In genomic region chr6:110811187-110811586, GRCh38 we compare ENCODE assay signal across 19 cellular contexts. TPM values are rescaled to one million over a fixed set of nuclear protein-coding genes. Genes with fewer than 3 reads are reported as not detected.
DNase-seq lines count a peak whose midpoint lies in the region; ATAC-seq and TF ChIP-seq lines count a peak whose summit lies in the region.
"Had no signal": no experiment of that assay in that cellular context is flagged by ENCODE, and none has a peak within 500 bp of the region (broad histone marks: within the 10 kb centered on the region; RNA-seq: fewer than 3 reads in every experiment).

No MANE protein-coding gene starts in this region.

- peaks cover 24% of the 10 kb centered on the region for H3F3A ChIP-seq in DOHH2 (ENCODE audit: control insufficient read depth, insufficient read depth)

- no peak for TF ChIP-seq EP300 in suprapubic skin (IDR thresholded peaks at IDR 0.05)

- DNase-seq in OCI-LY7 (ENCODE audit: low spot score) (peak; percentile 75), suprapubic skin (ENCODE audit: low spot score in 2 of 2) (no peak), body of pancreas (no peak), HCEC 1CT (no peak)
- DNase-seq: ACHN; activated CD4-positive, alpha-beta T cell treated with anti-CD3 and anti-CD28 coated beads for 4 hours; activated CD8-positive, alpha-beta memory T cell treated with anti-CD3 and anti-CD28 coated beads, Interleukin-2, amount 50 U/mL, for 4 hours; activated naive CD4-positive, alpha-beta T cell treated with Interleukin-2 at 50 U/mL for 16 hours; cortex of kidney; H7; left ventricle myocardium superior; NCI-H1436; right lobe of liver had no signal

- no TSS peak for BruUV-seq in OCI-LY7 (replicated peaks; lab: Mats Ljungman, UMichigan)

- H3K27ac ChIP-seq in DOHH2 (ENCODE audit: low read depth, low read length): peak overlapping the region; percentile 78
- H3K27ac ChIP-seq in OCI-LY7 (ENCODE audit: low read depth, low read length, poor library complexity, severe bottlenecking): peak overlapping the region; percentile 87
- no peak overlapping the region for H3K27ac ChIP-seq in suprapubic skin
- no peak overlapping the region for H3K27ac ChIP-seq in body of pancreas
- H3K27ac ChIP-seq: epithelial cell of prostate, HL-60, right lobe of liver had no signal

- H2AFZ ChIP-seq in OCI-LY7 (ENCODE audit: low read length): no peak overlapping the region

- POLR2A ChIA-PET in OCI-LY7 (lab: Charles Lee): interaction anchor here (0.5 to 3.0 kb wide), 9 partner anchors 15 to 906 kb away, joined by 3 to 29 read pairs (median 3); partner anchors contain the start of gene AMD1

- intact Hi-C loops in OCI-LY7 (cut with micrococcal nuclease; ENCODE audit: unreplicated experiment): loop anchor here (10.0 kb wide), 2 partner anchors 174 to 674 kb away; partner anchors contain the start of genes REV3L and RPF2
- intact Hi-C loops in body of pancreas (cut with DNase I): loop anchor here (10.0 kb wide), 1 partner anchor 64 kb away; the partner anchor contains the start of gene AMD1

- H3K9me2 ChIP-seq in DOHH2 (replicated peaks; ENCODE audit: control insufficient read depth, low read length) (no peaks in the 10 kb centered on the region), OCI-LY7 (ENCODE audit: insufficient read depth, low read length) (no peaks in the 10 kb centered on the region)

- TF ChIP-seq CTCF in DOHH2 (IDR thresholded peaks at IDR 0.05; ENCODE audit: low read depth, low read length, poor library complexity, severe bottlenecking) (no peak), OCI-LY7 (conservative IDR thresholded peaks at IDR 0.05; ENCODE audit: low read length) (no peak), suprapubic skin (IDR thresholded peaks at IDR 0.05) (no peak), body of pancreas (IDR thresholded peaks at IDR 0.05) (no peak)

- H3K4me3 ChIP-seq in DOHH2 (ENCODE audit: low read length) (peak overlapping the region; percentile 81), OCI-LY7 (ENCODE audit: low read depth, low read length, poor library complexity, severe bottlenecking) (peak overlapping the region; percentile 51), suprapubic skin (no peak overlapping the region), body of pancreas (no peak overlapping the region)
- H3K4me3 ChIP-seq: right lobe of liver had no signal

- CTCF ChIA-PET in OCI-LY7 (lab: Charles Lee; ENCODE audit: unreplicated experiment): no interaction called here

- no peaks in the 10 kb centered on the region for H4K20me1 ChIP-seq in DOHH2 (ENCODE audit: control insufficient read depth, insufficient read depth, low read depth, low read length)
- H4K20me1 ChIP-seq in OCI-LY7 (ENCODE audit: insufficient read depth, low read length): peaks cover 13% of the 10 kb centered on the region; the same call in 1 of the 2 replicates

- peaks cover 64% of the 10 kb centered on the region for H3K4me1 ChIP-seq in DOHH2 (ENCODE audit: control insufficient read depth, low read length)
- peaks cover 57% of the 10 kb centered on the region for H3K4me1 ChIP-seq in OCI-LY7 (ENCODE audit: insufficient read depth, low read length, poor library complexity, severe bottlenecking)
- H3K4me1 ChIP-seq in suprapubic skin: peaks cover 18% of the 10 kb centered on the region
- H3K4me1 ChIP-seq in body of pancreas: peaks cover 10% of the 10 kb centered on the region

- peak overlapping the region; percentile 62 for H3K4me2 ChIP-seq in DOHH2 (ENCODE audit: low read length)
- peak overlapping the region; percentile 83 for H3K4me2 ChIP-seq in OCI-LY7 (ENCODE audit: low read length)

- H3K79me2 ChIP-seq in DOHH2 (ENCODE audit: control insufficient read depth, low read length) (peaks cover 88% of the 10 kb centered on the region), OCI-LY7 (ENCODE audit: insufficient read depth, low read depth, low read length) (peaks cover 88% of the 10 kb centered on the region)

- TF ChIP-seq POLR2A in suprapubic skin (IDR thresholded peaks at IDR 0.05) (no peak), body of pancreas (IDR thresholded peaks at IDR 0.05) (no peak)

- ATAC-seq in GM18861 (IDR thresholded peaks at IDR 0.05; ENCODE audit: unreplicated experiment): peak; percentile 35
- peak; percentile 15 for ATAC-seq in HG03108 (IDR thresholded peaks at IDR 0.05; ENCODE audit: unreplicated experiment)
- ATAC-seq in body of pancreas: no peak
- ATAC-seq in GM19395 (IDR thresholded peaks at IDR 0.05; ENCODE audit: unreplicated experiment): no peak
- ATAC-seq: left ventricle myocardium superior, right lobe of liver had no signal

- peaks cover 11% of the 10 kb centered on the region for H3K36me3 ChIP-seq in DOHH2 (ENCODE audit: control insufficient read depth, low read length)
- peaks cover 16% of the 10 kb centered on the region for H3K36me3 ChIP-seq in OCI-LY7 (ENCODE audit: insufficient read depth, low read length)
- H3K36me3 ChIP-seq in suprapubic skin: no peaks in the 10 kb centered on the region
- H3K36me3 ChIP-seq in body of pancreas (replicated peaks in 1 of 2; ENCODE audit: insufficient read depth in 1 of 2, low read depth in 2 of 2): no peaks in the 10 kb centered on the region
- H3K36me3 ChIP-seq: right lobe of liver had no signal

- H3K27me3 ChIP-seq in DOHH2 (ENCODE audit: control insufficient read depth, low read length) (no peaks in the 10 kb centered on the region), suprapubic skin (no peaks in the 10 kb centered on the region), body of pancreas (no peaks in the 10 kb centered on the region)
- H3K27me3 ChIP-seq: right lobe of liver had no signal

- WGBS in suprapubic skin: 92% methylated on average over 10 of the region's 10 CpGs
- 88 to 90% methylated on average over 10 of the region's 10 CpGs for WGBS in body of pancreas, 2 donors

- H3K9me3 ChIP-seq in DOHH2 (ENCODE audit: control insufficient read depth, insufficient read depth, low read length) (peaks cover 5% of the 10 kb centered on the region; the same call in 1 of the 2 replicates), OCI-LY7 (ENCODE audit: low read length) (peaks cover 12% of the 10 kb centered on the region; the same call in 1 of the 2 replicates), suprapubic skin (no peaks in the 10 kb centered on the region), body of pancreas (no peaks in the 10 kb centered on the region)
- H3K9me3 ChIP-seq: right lobe of liver had no signal

RNA-seq across cellular contexts. Expression of gene CDK19, which starts 4.1 kb away (rescaled TPM):
- 15.4 and 16.3 TPM in 2 replicates for total RNA-seq in OCI-LY7 (2014; rRNA removed; shearing (Covaris generic))
- 35.6 and 40.8 TPM in 2 replicates for total RNA-seq in OCI-LY7 (2022)
- 10 to 100 TPM; 14.1 to 20.6 (median 19.4) TPM for total RNA-seq in suprapubic skin
- 1 to 10 TPM; 4.0 to 8.0 TPM for total RNA-seq in body of pancreas

Comparison
In these comparisons a context has a peak if more than half of its experiments do, and no peak if none do; other contexts are left out.
1. H3K27ac ChIP-seq: peak in DOHH2 (single experiment) and OCI-LY7 (single experiment); none in suprapubic skin (single experiment) and body of pancreas (0 of 4).
2. H3K4me3 ChIP-seq: peak in DOHH2 (single experiment) and OCI-LY7 (single experiment); none in suprapubic skin (single experiment) and body of pancreas (0 of 2).
3. ATAC-seq: peak in GM18861 (single experiment) and HG03108 (single experiment); none in body of pancreas (single experiment) and GM19395 (single experiment).